In the genomic region with DNA sequence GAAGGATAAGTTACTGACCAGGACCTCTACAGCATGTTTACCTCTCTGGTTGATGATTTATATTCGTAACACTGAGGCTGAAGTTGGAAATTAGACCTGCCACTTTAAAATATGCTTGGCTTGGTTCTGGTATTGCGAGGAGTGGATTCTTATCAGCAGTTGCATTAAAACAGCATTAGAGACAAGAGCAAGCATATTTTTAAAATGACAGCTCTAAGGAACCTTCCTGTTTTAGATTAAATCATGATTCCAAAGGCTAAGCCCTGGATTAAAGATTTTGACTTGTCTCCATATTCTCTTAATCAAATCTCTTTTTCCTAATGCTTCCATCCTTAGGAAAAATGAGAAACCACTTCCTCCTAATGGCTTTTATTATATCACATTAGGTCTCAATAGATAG, we compare ENCODE assay signal across 15 cellular contexts.
DNase-seq lines count a peak whose midpoint lies in the region; TF ChIP-seq lines count a peak whose summit lies in the region.
"Had no signal": no experiment of that assay in that cellular context is flagged by ENCODE, and none has a peak within 500 bp of the region (broad histone marks: within the 10 kb centered on the region; RNA-seq: fewer than 3 reads in every experiment).

No MANE protein-coding gene starts in this region.

- H3K4me3 ChIP-seq in fibroblast of the aortic adventitia (ENCODE audit: low read depth, low read length): no peak overlapping the region
- H3K4me3 ChIP-seq: BLaER1, GM23248 had no signal

- H3K4me1 Mint-ChIP-seq in activated naive CD8-positive, alpha-beta T cell treated with anti-CD3 and anti-CD28 coated beads for 36 hours: no peaks in the 10 kb centered on the region
- H3K4me1 Mint-ChIP-seq: B cell; CD4-positive, CD25-positive, alpha-beta regulatory T cell had no signal

- no peaks in the 10 kb centered on the region for H3K36me3 Mint-ChIP-seq in activated naive CD8-positive, alpha-beta T cell treated with anti-CD3 and anti-CD28 coated beads for 36 hours
- H3K36me3 Mint-ChIP-seq: CD4-positive, CD25-positive, alpha-beta regulatory T cell; CD8-positive, alpha-beta T cell had no signal

- no peak overlapping the region for H3K4me3 Mint-ChIP-seq in activated naive CD8-positive, alpha-beta T cell treated with anti-CD3 and anti-CD28 coated beads for 36 hours
- H3K4me3 Mint-ChIP-seq: B cell; CD4-positive, CD25-positive, alpha-beta regulatory T cell; CD8-positive, alpha-beta T cell; H9 had no signal

- no peaks in the 10 kb centered on the region for H3K27me3 Mint-ChIP-seq in activated naive CD8-positive, alpha-beta T cell treated with anti-CD3 and anti-CD28 coated beads for 36 hours
- H3K27me3 Mint-ChIP-seq: B cell; CD4-positive, CD25-positive, alpha-beta regulatory T cell had no signal

- DNase-seq in SK-N-DZ (ENCODE audit: low spot score) (peak; percentile 71), amniotic epithelial cell (ENCODE audit: low read depth) (peak; percentile 80), fibroblast of the aortic adventitia (ENCODE audit: low read depth) (peak; percentile 16), hepatic stellate cell (ENCODE audit: low spot score) (no peak), epidermal melanocyte (ENCODE audit: insufficient read length, low spot score) (no peak)
- DNase-seq in activated naive CD8-positive, alpha-beta T cell treated with anti-CD3 and anti-CD28 coated beads for 36 hours: no peak
- DNase-seq: Caco-2; CD4-positive, CD25-positive, alpha-beta regulatory T cell; CD8-positive, alpha-beta T cell; DMS153; DND-41; GM23248; H9 had no signal

- H3K27ac Mint-ChIP-seq in activated naive CD8-positive, alpha-beta T cell treated with anti-CD3 and anti-CD28 coated beads for 36 hours: no peak overlapping the region
- H3K27ac Mint-ChIP-seq: B cell; CD4-positive, CD25-positive, alpha-beta regulatory T cell; CD8-positive, alpha-beta T cell; H9 had no signal

- no peak for TF ChIP-seq CTCF in fibroblast of the aortic adventitia (IDR thresholded peaks at IDR 0.05; ENCODE audit: insufficient read depth, low read length)

- peaks cover 12% of the 10 kb centered on the region for H3K9me3 Mint-ChIP-seq in activated naive CD8-positive, alpha-beta T cell treated with anti-CD3 and anti-CD28 coated beads for 36 hours
- H3K9me3 Mint-ChIP-seq: H9 had no signal

Comparison
In these comparisons a context has a peak if more than half of its experiments do, and no peak if none do; other contexts are left out.
1. DNase-seq: peak in SK-N-DZ (single experiment), amniotic epithelial cell (single experiment) and fibroblast of the aortic adventitia (single experiment); none in hepatic stellate cell (single experiment), epidermal melanocyte (single experiment) and activated naive CD8-positive, alpha-beta T cell treated with anti-CD3 and anti-CD28 coated beads for 36 hours (single experiment).